13 cellular contexts compared by ENCODE assay signal in the genomic region with DNA sequence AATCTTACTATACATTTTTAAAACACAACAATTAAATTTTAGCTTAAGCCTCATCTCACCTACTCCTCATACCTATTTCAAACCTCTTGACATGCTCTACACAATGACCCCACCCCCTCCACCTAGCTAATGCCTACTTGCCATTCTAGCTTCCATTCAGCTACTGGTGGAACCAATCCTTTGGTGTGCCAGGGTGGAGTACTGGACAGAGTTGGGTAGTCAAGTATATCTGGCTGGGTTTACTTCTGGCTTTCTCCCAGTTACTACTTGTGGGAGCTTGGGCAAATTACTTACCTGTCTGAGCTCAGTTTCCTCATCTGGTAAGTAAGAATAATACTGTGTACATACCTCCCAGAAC.
"Had no signal": no experiment of that assay in that cellular context is flagged by ENCODE, and none has a peak within 500 bp of the region (broad histone marks: within the 10 kb centered on the region; RNA-seq: fewer than 3 reads in every experiment).

No MANE protein-coding gene starts in this region.

- DNase-seq: activated B cell treated with CpG ODN at 0.5 μM for 24 hours; activated CD4-positive, alpha-beta T cell treated with anti-CD3 and anti-CD28 coated beads, Interleukin-2, amount 10 ng/mL, durations not matched to agents 7 days and 5 days; anterior cingulate cortex; cerebellar nuclear complex; dorsolateral prefrontal cortex; islet precursor cell; stimulated activated naive B cell treated with anti-CD40 and anti-IgM and Interleukin-4, amounts not matched to agents 10 μg/mL and 1 μg/mL and 100 μg/mL, for 72 hours; substantia nigra had no signal

- H3K4me1 ChIP-seq: SJSA1 had no signal

- H3K4me3 Mint-ChIP-seq: activated B cell treated with CpG ODN at 0.5 μM for 24 hours; activated CD4-positive, alpha-beta T cell treated with anti-CD3 and anti-CD28 coated beads, Interleukin-2, amount 10 ng/mL, durations not matched to agents 7 days and 5 days; neural crest cell; stimulated activated naive B cell treated with anti-CD40 and anti-IgM and Interleukin-4, amounts not matched to agents 10 μg/mL and 1 μg/mL and 100 μg/mL, for 72 hours had no signal

- ATAC-seq: stimulated activated naive B cell treated with anti-CD40 and anti-IgM and Interleukin-4, amounts not matched to agents 10 μg/mL and 1 μg/mL and 100 μg/mL, for 72 hours had no signal

- H3K4me3 ChIP-seq: dorsolateral prefrontal cortex, SJSA1, tibial nerve had no signal

- H3K36me3 Mint-ChIP-seq: stimulated activated naive B cell treated with anti-CD40 and anti-IgM and Interleukin-4, amounts not matched to agents 10 μg/mL and 1 μg/mL and 100 μg/mL, for 72 hours had no signal

- H3K27me3 ChIP-seq: dorsolateral prefrontal cortex, SJSA1, tibial nerve had no signal

- H3K9me3 ChIP-seq: SJSA1, tibial nerve had no signal

- H3K36me3 ChIP-seq: SJSA1, tibial nerve had no signal

- FAIRE-seq: endometrium, TTC549 had no signal

- H3K27me3 Mint-ChIP-seq: activated B cell treated with CpG ODN at 0.5 μM for 24 hours; activated CD4-positive, alpha-beta T cell treated with anti-CD3 and anti-CD28 coated beads, Interleukin-2, amount 10 ng/mL, durations not matched to agents 7 days and 5 days; stimulated activated naive B cell treated with anti-CD40 and anti-IgM and Interleukin-4, amounts not matched to agents 10 μg/mL and 1 μg/mL and 100 μg/mL, for 72 hours had no signal

- H3K4me1 Mint-ChIP-seq: activated B cell treated with CpG ODN at 0.5 μM for 24 hours, neural crest cell had no signal

- H3K9me3 Mint-ChIP-seq: activated B cell treated with CpG ODN at 0.5 μM for 24 hours; activated CD4-positive, alpha-beta T cell treated with anti-CD3 and anti-CD28 coated beads, Interleukin-2, amount 10 ng/mL, durations not matched to agents 7 days and 5 days; neural crest cell; stimulated activated naive B cell treated with anti-CD40 and anti-IgM and Interleukin-4, amounts not matched to agents 10 μg/mL and 1 μg/mL and 100 μg/mL, for 72 hours had no signal

- H3K27ac Mint-ChIP-seq: activated B cell treated with CpG ODN at 0.5 μM for 24 hours; activated CD4-positive, alpha-beta T cell treated with anti-CD3 and anti-CD28 coated beads, Interleukin-2, amount 10 ng/mL, durations not matched to agents 7 days and 5 days; stimulated activated naive B cell treated with anti-CD40 and anti-IgM and Interleukin-4, amounts not matched to agents 10 μg/mL and 1 μg/mL and 100 μg/mL, for 72 hours had no signal

- H3K27ac ChIP-seq: SJSA1 had no signal
